In genomic region chr15:92520914-92521623, GRCh38 we compare ENCODE assay signal across 8 cellular contexts.
A peak's percentile ranks its signal among the peaks of the same experiment; 100 is the strongest.
DNase-seq lines count a peak whose midpoint lies in the region; ATAC-seq and TF ChIP-seq lines count a peak whose summit lies in the region.

No MANE protein-coding gene starts in this region.

- no peak for DNase-seq in stimulated activated naive CD4-positive, alpha-beta T cell treated with Interleukin-2 at 50 U/mL for 16 hours (lab: John Stamatoyannopoulos, UW)
- no peak for DNase-seq in SIG-M5 treated with dmso at 0.1 percent for 504 hours (lab: John Stamatoyannopoulos, UW; ENCODE audit: unreplicated experiment)
- DNase-seq in esophagus muscularis mucosa (ENCODE audit: extremely low spot score), result no peak
- no peak for DNase-seq in DMS79 treated with DMSO at 0.1 percent for 48 hours (lab: John Stamatoyannopoulos, UW)

- peak; percentile 13 for ATAC-seq in GM18508 (IDR thresholded peaks at IDR 0.05; ENCODE audit: insufficient read depth, unreplicated experiment)
- ATAC-seq in GM19463 (IDR thresholded peaks at IDR 0.05; ENCODE audit: unreplicated experiment), result peak; percentile 31
- ATAC-seq in HG02973 (IDR thresholded peaks at IDR 0.05; ENCODE audit: unreplicated experiment), result peak; percentile 21

- no peaks in the 10 kb centered on the region for H3K36me3 ChIP-seq in esophagus muscularis mucosa

- no peaks in the 10 kb centered on the region for H3K9me3 ChIP-seq in esophagus muscularis mucosa

- intact Hi-C loops in esophagus muscularis mucosa (cut with DNase I), result loop anchor here (1.0 to 2.0 kb wide), 2 partner anchors 162 to 194 kb away; no protein-coding TSS in a partner anchor

- no peaks in the 10 kb centered on the region for H3K27me3 ChIP-seq in esophagus muscularis mucosa

- peak overlapping the region; percentile 29; the same call in 1 of the 2 replicates for H3K27ac ChIP-seq in VCaP
- peak overlapping the region in 2 of 4 donors; percentile 30 to 39 for H3K27ac ChIP-seq in esophagus muscularis mucosa (replicated peaks in 1 of 4)

- H3K4me3 ChIP-seq in esophagus muscularis mucosa, result no peak overlapping the region

- no peak for TF ChIP-seq POLR2A in esophagus muscularis mucosa (IDR thresholded peaks at IDR 0.05; ENCODE audit: low read depth)

- WGBS in esophagus muscularis mucosa, result 90% methylated on average over 2 of the region's 2 CpGs

- H3K4me1 ChIP-seq in esophagus muscularis mucosa, result peaks cover 3 to 6% (median 4%) of the 10 kb centered on the region in 4 donors

- no peak for TF ChIP-seq CTCF in VCaP (conservative IDR thresholded peaks at IDR 0.05)
- TF ChIP-seq CTCF in esophagus muscularis mucosa (IDR thresholded peaks at IDR 0.05), result no peak

- TF ChIP-seq EP300 in esophagus muscularis mucosa (IDR thresholded peaks at IDR 0.05), result no peak
